ENCODE assay signal across 8 cellular contexts in the genomic region with DNA sequence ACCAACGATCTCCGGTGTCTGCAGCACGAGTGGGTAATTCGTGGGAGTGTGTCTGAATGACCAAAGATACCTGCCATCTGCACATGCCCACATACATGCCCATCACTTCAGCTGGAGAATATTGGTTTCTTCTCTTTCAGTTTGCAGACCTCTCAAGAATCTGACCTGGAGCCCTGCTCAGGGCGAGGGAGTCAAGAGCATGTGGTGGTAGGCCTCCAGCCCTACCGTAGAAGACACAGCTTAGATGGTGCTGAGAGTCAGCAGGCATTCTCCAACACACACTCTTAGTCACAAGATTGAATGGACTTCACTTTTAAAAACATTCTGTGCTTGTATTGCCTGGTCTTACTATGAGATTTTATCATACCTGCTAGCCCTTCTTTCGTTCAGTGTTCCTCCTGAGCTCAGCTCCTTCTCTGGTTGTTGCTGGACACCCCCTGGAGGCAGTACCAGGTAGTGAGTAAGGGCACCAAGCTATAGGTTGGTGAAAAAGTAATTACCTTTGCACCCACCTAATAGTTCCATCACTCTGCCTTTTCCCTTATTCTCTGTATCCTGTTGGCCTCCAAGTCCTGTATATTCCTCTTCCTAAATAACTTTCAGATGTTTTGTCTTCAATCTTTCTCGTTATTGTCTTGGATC.
DNase-seq lines count a peak whose midpoint lies in the region; ATAC-seq and TF ChIP-seq lines count a peak whose summit lies in the region.

No MANE protein-coding gene starts in this region.

- in situ Hi-C loops in gastrocnemius medialis (cut with MboI; ENCODE audit: low sequenced_read_pairs in 4 of 4) = no loop called here

- intact Hi-C loops in gastrocnemius medialis (cut with DNase I; ENCODE audit: low total_unique reads) = loop anchor here (1.0 kb wide), 1 partner anchor 228 kb away; no protein-coding TSS in a partner anchor

- H3K4me3 ChIP-seq in epithelial cell of proximal tubule (ENCODE audit: low read depth, low read length) (no peak overlapping the region), gastrocnemius medialis (no peak overlapping the region)

- ATAC-seq in gastrocnemius medialis (peak in 1 of 2 donors; percentile 41), GM21367 (IDR thresholded peaks at IDR 0.05; ENCODE audit: unreplicated experiment) (no peak)

- TF ChIP-seq POLR2A in gastrocnemius medialis (IDR thresholded peaks at IDR 0.05) = no peak

- no peaks in the 10 kb centered on the region for H3K36me3 ChIP-seq in gastrocnemius medialis

- H3K9me3 ChIP-seq in gastrocnemius medialis = no peaks in the 10 kb centered on the region

- H3K4me1 ChIP-seq in gastrocnemius medialis = peaks cover 0 to 4% of the 10 kb centered on the region in 2 donors

- TF ChIP-seq CTCF in epithelial cell of proximal tubule (conservative IDR thresholded peaks at IDR 0.05; ENCODE audit: low read depth, low read length) = peak; percentile 80
- TF ChIP-seq CTCF in gastrocnemius medialis (IDR thresholded peaks at IDR 0.05 in 4 of 5, conservative IDR thresholded peaks at IDR 0.05 in 1 of 5) = peak; percentile 26 to 50 (median 39)

- DNase-seq in NCI-H1105 treated with DMSO at 0.1 percent for 48 hours (lab: John Stamatoyannopoulos, UW) (peak; percentile 2), NCI-H1105 (lab: John Stamatoyannopoulos, UW) (no peak), NAMALWA (ENCODE audit: low spot score) (peak; percentile 16), epithelial cell of proximal tubule (ENCODE audit: low read depth) (peak; percentile 1), gastrocnemius medialis (no peak), dermis blood vessel endothelial cell (no peak)
- DNase-seq in activated CD8-positive, alpha-beta memory T cell treated with anti-CD3 and anti-CD28 coated beads, Interleukin-2, amount 50 U/mL, for 48 hours = no peak

- no peaks in the 10 kb centered on the region for H3K27me3 ChIP-seq in gastrocnemius medialis

- H3K27ac ChIP-seq in gastrocnemius medialis = no peak overlapping the region

Comparison
In these comparisons a context has a peak if more than half of its experiments do, and no peak if none do; other contexts are left out.
1. DNase-seq: peak in NCI-H1105 treated with DMSO at 0.1 percent for 48 hours (single experiment), NAMALWA (single experiment) and epithelial cell of proximal tubule (single experiment); none in NCI-H1105 (single experiment), gastrocnemius medialis (0 of 2), activated CD8-positive, alpha-beta memory T cell treated with anti-CD3 and anti-CD28 coated beads, Interleukin-2, amount 50 U/mL, for 48 hours (single experiment) and dermis blood vessel endothelial cell (single experiment).